In genomic region chr1:50930193-50930592, GRCh38 we compare ENCODE assay signal across 15 cellular contexts. TPM values are rescaled to one million over a fixed set of nuclear protein-coding genes. Genes with fewer than 3 reads are reported as not detected.
DNase-seq lines count a peak whose midpoint lies in the region; ATAC-seq, FAIRE-seq and TF ChIP-seq lines count a peak whose summit lies in the region.
"Had no signal": no experiment of that assay in that cellular context is flagged by ENCODE, and none has a peak within 500 bp of the region (broad histone marks: within the 10 kb centered on the region; RNA-seq: fewer than 3 reads in every experiment).

No MANE protein-coding gene starts in this region.

- H3K36me3 Mint-ChIP-seq in Calu3 (ENCODE audit: insufficient read depth, unreplicated experiment): peaks cover 7% of the 10 kb centered on the region

- peaks cover 20% of the 10 kb centered on the region for H3K79me2 ChIP-seq in GM12878 (ENCODE audit: control insufficient read depth, insufficient read depth, low read length)

- no peak overlapping the region for H3K27ac Mint-ChIP-seq in Calu3 (ENCODE audit: unreplicated experiment)
- H3K27ac Mint-ChIP-seq: H9 had no signal

- in situ Hi-C loops in GM12878 (cut with MboI): no loop called here

- ATAC-seq in GM18517 (IDR thresholded peaks at IDR 0.05; ENCODE audit: unreplicated experiment) (peak; percentile 73), GM21381 (IDR thresholded peaks at IDR 0.05; ENCODE audit: unreplicated experiment) (peak; percentile 71), HG03108 (IDR thresholded peaks at IDR 0.05; ENCODE audit: unreplicated experiment) (peak; percentile 86), GM12878 (peak; percentile 56), GM21360 (IDR thresholded peaks at IDR 0.05; ENCODE audit: unreplicated experiment) (no peak)
- ATAC-seq: gastroesophageal sphincter had no signal

- no peaks in the 10 kb centered on the region for H3K27me3 Mint-ChIP-seq in Calu3 (ENCODE audit: unreplicated experiment)

- CTCF ChIA-PET in GM12878 (lab: Yijun Ruan, JAX) (interaction anchor here (0.6 to 3.0 kb wide), 32 partner anchors 9 to 604 kb away, joined by 3 to 87 read pairs (median 4); partner anchors contain the start of gene CDKN2C), Calu3 (lab: Charles Lee) (interaction anchor here (0.8 to 2.1 kb wide), 4 partner anchors 39 to 262 kb away, joined by 3 to 10 read pairs (median 4); no protein-coding TSS in a partner anchor)

- no peaks in the 10 kb centered on the region for H4K20me1 ChIP-seq in GM12878 (ENCODE audit: control insufficient read depth, insufficient read depth)

- no peak overlapping the region for H3K4me3 ChIP-seq in GM12878
- no peak overlapping the region for H3K4me3 ChIP-seq in coronary artery
- H3K4me3 ChIP-seq: gastroesophageal sphincter, left ventricle myocardium inferior had no signal

- intact Hi-C loops in GM12878 (cut with micrococcal nuclease; ENCODE audit: unreplicated experiment) (loop anchor here (5.0 kb wide), 1 partner anchor 37 kb away; no protein-coding TSS in a partner anchor), Calu3 (cut with micrococcal nuclease; ENCODE audit: unreplicated experiment) (no loop called here)

- peaks cover 17% of the 10 kb centered on the region for H3K4me1 Mint-ChIP-seq in Calu3 (ENCODE audit: low read depth, unreplicated experiment)

- no peak for TF ChIP-seq POLR2A in GM12878 (IDR thresholded peaks at IDR 0.05; ENCODE audit: low read depth, low read length)

- TF ChIP-seq EP300 in GM12878 (IDR thresholded peaks at IDR 0.05; ENCODE audit: borderline replicate concordance in 1 of 2, control insufficient read depth in 1 of 2, low read depth in 2 of 2, low read length in 2 of 2): no peak

- FAIRE-seq in GM12878 (lab: Jason Lieb, UNC): peak; percentile 41

- DNase-seq in GM12878 (ENCODE audit: low read depth, low spot score) (peak; percentile 34), coronary artery (ENCODE audit: low spot score) (no peak), SKM-1 treated with dmso at 0.1 percent for 144 hours (lab: John Stamatoyannopoulos, UW; ENCODE audit: unreplicated experiment) (no peak), Calu3 (no peak)
- DNase-seq: activated CD8-positive, alpha-beta memory T cell treated with anti-CD3 and anti-CD28 coated beads for 24 hours; H9; left ventricle myocardium inferior; NCI-H187 treated with DMSO at 0.1 percent for 48 hours had no signal

- no peaks in the 10 kb centered on the region for H3K27me3 ChIP-seq in GM12878 (replicated peaks in 1 of 2; ENCODE audit: control insufficient read depth in 2 of 2, insufficient read depth in 2 of 2, low read length in 1 of 2)
- H3K27me3 ChIP-seq: gastroesophageal sphincter, neutrophil had no signal

- H2AFZ ChIP-seq in GM12878 (ENCODE audit: control insufficient read depth, low read depth, low read length): no peak overlapping the region

- POLR2A ChIA-PET in GM12878 (lab: Charles Lee): interaction anchor here (0.5 kb wide), 1 partner anchor 526 kb away, joined by 3 read pairs; no protein-coding TSS in a partner anchor

- no peak for TF ChIP-seq RAD21 in GM12878 (IDR thresholded peaks at IDR 0.05; ENCODE audit: insufficient read depth, low read depth, low read length)

- H3K4me1 ChIP-seq in GM12878 (ENCODE audit: control insufficient read depth, insufficient read depth, low read length): peaks cover 3% of the 10 kb centered on the region

- no peak overlapping the region for H3K4me3 Mint-ChIP-seq in Calu3 (ENCODE audit: low read depth, unreplicated experiment)
- H3K4me3 Mint-ChIP-seq: H9 had no signal

- BruUV-seq in GM12878 (replicated peaks; lab: Mats Ljungman, UMichigan) (no TSS peak), Calu3 (replicated peaks; lab: Mats Ljungman, UMichigan) (no TSS peak)

- SMC1A ChIA-PET in GM12878 (lab: Charles Lee; ENCODE audit: uncharacterized antibody, unreplicated experiment): interaction anchor here (0.6 to 2.9 kb wide), 16 partner anchors 9 to 500 kb away, joined by 3 to 44 read pairs (median 4); partner anchors contain the start of genes CDKN2C and FAF1

- RAD21 ChIA-PET in GM12878 (lab: Charles Lee; ENCODE audit: unreplicated experiment): interaction anchor here (0.9 to 2.4 kb wide), 4 partner anchors 57 to 261 kb away, joined by 3 to 33 read pairs (median 9); no protein-coding TSS in a partner anchor

- H3K4me2 ChIP-seq in GM12878 (ENCODE audit: control insufficient read depth, insufficient read depth): no peak overlapping the region

- H3K36me3 ChIP-seq in GM12878 (ENCODE audit: control insufficient read depth in 2 of 2, insufficient read depth in 2 of 2, low read length in 1 of 2): no peaks in the 10 kb centered on the region; a peak in 1 of 4 replicates
- H3K36me3 ChIP-seq: gastroesophageal sphincter, left ventricle myocardium inferior, neutrophil had no signal

- H3K9me3 Mint-ChIP-seq in Calu3 (ENCODE audit: low read depth, unreplicated experiment): peaks cover 6% of the 10 kb centered on the region
- H3K9me3 Mint-ChIP-seq: H9 had no signal

- H3K9ac ChIP-seq in GM12878 (ENCODE audit: control insufficient read depth, insufficient read depth, low read length): no peak overlapping the region

- TF ChIP-seq CTCF in GM12878 (IDR thresholded peaks at IDR 0.05 in 2 of 3, conservative IDR thresholded peaks at IDR 0.05 in 1 of 3; ENCODE audit: control insufficient read depth in 2 of 3, extremely low read depth in 1 of 3, insufficient read depth in 1 of 3, low read depth in 3 of 3, low read length in 3 of 3) (no peak), coronary artery (IDR thresholded peaks at IDR 0.05) (no peak), Calu3 (IDR thresholded peaks at IDR 0.05; ENCODE audit: unreplicated experiment) (no peak)

- H3K9me3 ChIP-seq in GM12878 (replicated peaks; ENCODE audit: control insufficient read depth, insufficient read depth, low read length): no peaks in the 10 kb centered on the region; the same call in 1 of the 3 replicates
- H3K9me3 ChIP-seq: gastroesophageal sphincter, neutrophil had no signal

- H3K27ac ChIP-seq in GM12878 (ENCODE audit: control insufficient read depth, insufficient read depth): no peak overlapping the region
- no peak overlapping the region for H3K27ac ChIP-seq in coronary artery
- H3K27ac ChIP-seq: C4-2B, gastroesophageal sphincter, left ventricle myocardium inferior, neutrophil had no signal

TF ChIP-seq in GM12878, 131 proteins besides CTCF, POLR2A, EP300 and RAD21 (continues in another document):
- no peak for TF ChIP-seq CBFB (IDR thresholded peaks at IDR 0.05; ENCODE audit: low read depth)
- TF ChIP-seq POU2F2 (IDR thresholded peaks at IDR 0.05; ENCODE audit: borderline replicate concordance, low read depth, low read length): no peak
- peak; percentile 56 for TF ChIP-seq JUNB (IDR thresholded peaks at IDR 0.05)

RNA-seq across cellular contexts. Expression of gene FAF1, which starts 29.9 kb away (rescaled TPM):
- 115 and 130 TPM in 2 replicates for total RNA-seq in GM12878 (2013; cell fraction: nucleolus; rRNA removed)
- 22.8 and 34.3 TPM in 2 replicates for total RNA-seq in GM12878 (2014; rRNA removed)
- 44.7 and 45.5 TPM in 2 replicates for total RNA-seq in GM12878 (2014; rRNA removed; fragmentation: Illumina TruSeq; extraction: Trizol)
- total RNA-seq in GM12878 (2021): 53.4 and 54.5 TPM in 2 replicates
- polyA plus RNA-seq in GM12878 (2011; ENCODE audit: low read depth): 29.9 TPM
- 33.0 and 37.9 TPM in 2 replicates for polyA plus RNA-seq in GM12878 (2011; rRNA removed)
- 14.3 and 20.9 TPM in 2 replicates for polyA plus RNA-seq in GM12878 (2011; cell fraction: cytosol; rRNA removed)
- polyA plus RNA-seq in GM12878 (2011; cell fraction: nucleus; rRNA removed): 14.8 and 17.6 TPM in 2 replicates
- 48.1 and 55.4 TPM in 2 replicates for polyA plus RNA-seq in GM12878 (2012)
- 53.6 and 63.4 TPM in 2 replicates for polyA plus RNA-seq in GM12878 (2014; fragmentation: Illumina TruSeq; extraction: Trizol)
- polyA plus RNA-seq in GM12878 (2014; fragmentation: Nextera tagmentation; extraction: Ambion mirVana): 10 to 100 TPM; 14.0 to 24.6 TPM
- polyA plus RNA-seq in GM12878 (2014; rRNA removed): 16.0 and 18.6 TPM in 2 replicates
- 10 to 100 TPM in 1 of 2 experiments, 1 to 10 TPM in 1; 8.6 to 11.5 TPM for polyA plus RNA-seq in GM12878 (2016; fragmentation: Nextera tagmentation; extraction: Ambion mirVana)
- 46.6 and 70.7 TPM in 2 replicates for polyA minus RNA-seq in GM12878 (2011; rRNA and poly(A)+ RNA removed)
- 12.2 and 30.4 TPM in 2 replicates for polyA minus RNA-seq in GM12878 (2011; cell fraction: cytosol; rRNA and poly(A)+ RNA removed)
- 22.7 and 28.1 TPM in 2 replicates for polyA minus RNA-seq in GM12878 (2011; cell fraction: nucleus; rRNA and poly(A)+ RNA removed)
- total RNA-seq in Calu3 (2022): 94.8 and 104 TPM in 2 replicates

RNA-seq across cellular contexts. Expression of gene CDKN2C, which starts 39.9 kb away (rescaled TPM):
- total RNA-seq in GM12878 (2013; cell fraction: nucleolus; rRNA removed): 0.23 and 0.88 TPM in 2 replicates
- total RNA-seq in GM12878 (2014; rRNA removed): 8.2 and 8.8 TPM in 2 replicates
- 5.6 and 6.8 TPM in 2 replicates for total RNA-seq in GM12878 (2014; rRNA removed; fragmentation: Illumina TruSeq; extraction: Trizol)
- 7.2 and 8.5 TPM in 2 replicates for total RNA-seq in GM12878 (2021)
- polyA plus RNA-seq in GM12878 (2011; ENCODE audit: low read depth): 14.5 TPM
- 11.7 and 12.5 TPM in 2 replicates for polyA plus RNA-seq in GM12878 (2011; rRNA removed)
- 10.6 and 12.5 TPM in 2 replicates for polyA plus RNA-seq in GM12878 (2011; cell fraction: cytosol; rRNA removed)
- 6.3 and 8.3 TPM in 2 replicates for polyA plus RNA-seq in GM12878 (2011; cell fraction: nucleus; rRNA removed)
- 23.3 and 24.0 TPM in 2 replicates for polyA plus RNA-seq in GM12878 (2012)
- 3.3 and 6.4 TPM in 2 replicates for polyA plus RNA-seq in GM12878 (2014; fragmentation: Illumina TruSeq; extraction: Trizol)
- 1 to 10 TPM; 3.3 to 3.6 TPM for polyA plus RNA-seq in GM12878 (2014; fragmentation: Nextera tagmentation; extraction: Ambion mirVana)
- 8.2 and 8.6 TPM in 2 replicates for polyA plus RNA-seq in GM12878 (2014; rRNA removed)
- 1 to 10 TPM; 4.1 to 4.5 TPM for polyA plus RNA-seq in GM12878 (2016; fragmentation: Nextera tagmentation; extraction: Ambion mirVana)
- 7.4 and 8.3 TPM in 2 replicates for polyA minus RNA-seq in GM12878 (2011; rRNA and poly(A)+ RNA removed)
- 4.1 and 6.8 TPM in 2 replicates for polyA minus RNA-seq in GM12878 (2011; cell fraction: cytosol; rRNA and poly(A)+ RNA removed)
- 8.5 and 9.9 TPM in 2 replicates for polyA minus RNA-seq in GM12878 (2011; cell fraction: nucleus; rRNA and poly(A)+ RNA removed)
- total RNA-seq in Calu3 (2022): 36.8 and 40.2 TPM in 2 replicates
- total RNA-seq: H9 had no signal
